In genomic region chr6:15842718-15843117, GRCh38 we compare ENCODE assay signal across 23 cellular contexts.
DNase-seq lines count a peak whose midpoint lies in the region; ATAC-seq and TF ChIP-seq lines count a peak whose summit lies in the region.
"Had no signal": no experiment of that assay in that cellular context is flagged by ENCODE, and none has a peak within 500 bp of the region (broad histone marks: within the 10 kb centered on the region; RNA-seq: fewer than 3 reads in every experiment).

No MANE protein-coding gene starts in this region.

- TF ChIP-seq CTCF in fibroblast of the aortic adventitia (IDR thresholded peaks at IDR 0.05; ENCODE audit: insufficient read depth, low read length) (no peak), lung (IDR thresholded peaks at IDR 0.05; ENCODE audit: control extremely low read depth, extremely low read depth) (no peak)

- WGBS in lung, 2 donors = 84 to 86% methylated on average over 3 of the region's 3 CpGs

- H3K36me3 ChIP-seq in lung (ENCODE audit: control insufficient read depth in 2 of 2, insufficient read depth in 2 of 2, low read length in 2 of 2) = no peaks in the 10 kb centered on the region
- H3K36me3 ChIP-seq: BE2C, cardiac muscle cell, esophagus squamous epithelium, sigmoid colon had no signal

- no peaks in the 10 kb centered on the region for H3K27me3 ChIP-seq in lung (ENCODE audit: control insufficient read depth, insufficient read depth)
- H3K27me3 ChIP-seq: BE2C, cardiac muscle cell, esophagus squamous epithelium, sigmoid colon had no signal

- ATAC-seq in Right ventricle myocardium inferior (peak; percentile 68), lung (ENCODE audit: insufficient read depth, low FRiP score) (peak; percentile 21), GM19467 (IDR thresholded peaks at IDR 0.05; ENCODE audit: unreplicated experiment) (no peak), HG03432 (IDR thresholded peaks at IDR 0.05; ENCODE audit: unreplicated experiment) (no peak)
- ATAC-seq: activated naive CD4-positive, alpha-beta T cell treated with anti-CD3 and anti-CD28 coated beads, Interleukin-2, amount 50 U/mL, for 72 hours; stimulated activated memory B cell treated with anti-CD40 and anti-IgM and Interleukin-4, amounts not matched to agents 10 μg/mL and 1 μg/mL and 100 μg/mL, for 72 hours had no signal

- H3K4me3 ChIP-seq in fibroblast of the aortic adventitia (ENCODE audit: low read depth, low read length) (no peak overlapping the region), lung (no peak overlapping the region)
- H3K4me3 ChIP-seq: cardiac muscle cell, esophagus squamous epithelium, sigmoid colon had no signal

- intact Hi-C loops in Right ventricle myocardium inferior (cut with DNase I) (no loop called here), cardiac septum (cut with DNase I) (no loop called here)

- H3K9me3 ChIP-seq in lung (ENCODE audit: control insufficient read depth in 2 of 2, insufficient read depth in 1 of 2, low read length in 1 of 2) = no peaks in the 10 kb centered on the region
- H3K9me3 ChIP-seq: BE2C, esophagus squamous epithelium, sigmoid colon had no signal

- no peak overlapping the region for H3K27ac ChIP-seq in lung (ENCODE audit: low read depth in 1 of 2, low read length in 1 of 2)
- H3K27ac ChIP-seq: 22Rv1, cardiac muscle cell had no signal

- DNase-seq in Right ventricle myocardium inferior (ENCODE audit: missing footprints) = no peak
- no peak for DNase-seq in cardiac septum (ENCODE audit: low spot score)
- peak; percentile 49 for DNase-seq in fibroblast of the aortic adventitia (ENCODE audit: low read depth)
- DNase-seq in lung (ENCODE audit: low spot score) = no peak
- DNase-seq in NCI-H1105 (lab: John Stamatoyannopoulos, UW) = no peak
- DNase-seq in NCI-H2196 (lab: John Stamatoyannopoulos, UW; ENCODE audit: unreplicated experiment) = no peak
- DNase-seq: activated CD4-positive, alpha-beta memory T cell treated with anti-CD3 and anti-CD28 coated beads, Interleukin-2, amount 10 ng/mL, durations not matched to agents 7 days and 5 days; BE2C; dermis blood vessel endothelial cell; DMS53; esophagus squamous epithelium; HCEC 1CT; NCI-H1105 treated with DMSO at 0.1 percent for 48 hours; NCI-H2081 treated with DMSO at 0.1 percent for 48 hours; NCI-H446; stimulated activated CD4-positive, alpha-beta T cell treated with anti-CD3 and anti-CD28 coated beads, Interleukin-4, amount 100 ng/mL, for 4 hours had no signal

- no peaks in the 10 kb centered on the region for H3K4me1 ChIP-seq in lung (ENCODE audit: control insufficient read depth in 2 of 2, insufficient read depth in 2 of 2, low read length in 2 of 2)
- H3K4me1 ChIP-seq: sigmoid colon had no signal

Comparison
In these comparisons a context has a peak if more than half of its experiments do, and no peak if none do; other contexts are left out.
1. ATAC-seq: peak in Right ventricle myocardium inferior (single experiment) and lung (single experiment); none in GM19467 (single experiment) and HG03432 (single experiment).